In the genomic region with DNA sequence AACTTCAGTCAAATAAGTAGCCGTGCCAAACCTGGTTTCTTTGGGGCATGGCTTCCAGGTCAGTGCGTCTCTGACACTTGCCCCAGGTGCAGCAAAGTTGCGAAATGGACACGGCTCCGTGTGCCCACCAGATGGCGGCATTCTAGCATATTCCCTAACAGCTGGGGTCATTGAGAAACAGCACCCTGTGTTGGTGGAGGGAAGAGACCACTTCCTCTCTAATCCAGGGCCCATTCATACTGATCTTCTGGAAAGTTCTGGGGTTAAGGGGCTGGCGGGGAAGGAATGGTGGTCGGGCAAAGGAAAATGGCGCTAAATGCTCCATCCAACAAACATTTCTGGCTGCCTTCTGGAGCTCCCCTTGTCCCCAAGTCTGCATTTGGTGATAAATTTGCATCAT, we compare ENCODE assay signal across 9 cellular contexts.
DNase-seq lines count a peak whose midpoint lies in the region; ATAC-seq, FAIRE-seq and TF ChIP-seq lines count a peak whose summit lies in the region.
"Had no signal": no experiment of that assay in that cellular context is flagged by ENCODE, and none has a peak within 500 bp of the region (broad histone marks: within the 10 kb centered on the region; RNA-seq: fewer than 3 reads in every experiment).

No MANE protein-coding gene starts in this region.

- H3K4me1 ChIP-seq in HepG2 (ENCODE audit: insufficient read depth, low read length): peaks cover 18% of the 10 kb centered on the region

- no peak overlapping the region for H2AFZ ChIP-seq in HepG2 (ENCODE audit: low read length)

- H3K4me3 ChIP-seq in GM12864 (ENCODE audit: low read depth, low read length) (no peak overlapping the region), HepG2 (replicated peaks in 1 of 3; ENCODE audit: insufficient read depth in 1 of 3, low read depth in 2 of 3, low read length in 3 of 3) (no peak overlapping the region)

- no peaks in the 10 kb centered on the region for H3K36me3 Mint-ChIP-seq in WTC11
- H3K36me3 Mint-ChIP-seq in chondrocyte (ENCODE audit: low read depth): no peaks in the 10 kb centered on the region

- H3K4me1 Mint-ChIP-seq in WTC11 (0 out of 2 replicates have a peak, but pooled peaks cover 2% of the 10 kb centered on the region), chondrocyte (ENCODE audit: low read depth) (peaks cover 18% of the 10 kb centered on the region)

- no peak overlapping the region for H3K4me2 ChIP-seq in HepG2 (ENCODE audit: low read depth, low read length)

- peaks cover 12% of the 10 kb centered on the region for H3K27me3 Mint-ChIP-seq in WTC11 (ENCODE audit: low read depth)
- H3K27me3 Mint-ChIP-seq in chondrocyte (ENCODE audit: low read depth): peaks cover 1% of the 10 kb centered on the region

- no peaks in the 10 kb centered on the region for H3K79me2 ChIP-seq in HepG2 (ENCODE audit: insufficient read depth, low read length)

- peak; percentile 81 for ATAC-seq in WTC11
- peak; percentile 92 for ATAC-seq in HepG2
- no peak for ATAC-seq in GM21529 (IDR thresholded peaks at IDR 0.05; ENCODE audit: unreplicated experiment)
- no peak for ATAC-seq in GM21576 (IDR thresholded peaks at IDR 0.05; ENCODE audit: unreplicated experiment)

- TF ChIP-seq CTCF in GM12864 (IDR thresholded peaks at IDR 0.05; ENCODE audit: low read depth, low read length, missing control alignments): peak; percentile 80
- TF ChIP-seq CTCF in WTC11 (IDR thresholded peaks at IDR 0.05): peak; percentile 50
- peak; percentile 86 for TF ChIP-seq CTCF in chondrocyte (IDR thresholded peaks at IDR 0.05)
- TF ChIP-seq CTCF in HepG2 (CRISPR knock-in tag; IDR thresholded peaks at IDR 0.05): peak; percentile 97

- DNase-seq in GM12864 (ENCODE audit: low read depth) (peak; percentile 15), NCI-H1092 (lab: John Stamatoyannopoulos, UW) (peak; percentile 24), WTC11 (ENCODE audit: low spot score) (peak; percentile 78), chondrocyte (ENCODE audit: low spot score) (no peak), HepG2 (ENCODE audit: low spot score) (peak; percentile 78)
- DNase-seq in stimulated activated CD8-positive, alpha-beta memory T cell treated with anti-CD3 and anti-CD28 coated beads, Interleukin-4, amount 100 ng/mL, for 24 hours (ENCODE audit: low read depth): peak; percentile 29

- CTCF ChIA-PET in WTC11 (lab: Charles Lee) (interaction anchor here (0.6 to 8.2 kb wide), 13 partner anchors 20 to 466 kb away, joined by 3 to 70 read pairs (median 4); no protein-coding TSS in a partner anchor), HepG2 (lab: Yijun Ruan, JAX; ENCODE audit: low intra/inter-chr PET ratio, low total read pairs) (interaction anchor here (1.2 to 2.2 kb wide), 3 partner anchors 131 to 163 kb away, joined by 3 to 51 read pairs (median 9); no protein-coding TSS in a partner anchor)

- H3K27ac ChIP-seq in HepG2 (ENCODE audit: extremely low read length, insufficient read depth, low read length): no peak overlapping the region

- no peaks in the 10 kb centered on the region for H3K27me3 ChIP-seq in HepG2 (ENCODE audit: control insufficient read depth in 1 of 2, insufficient read depth in 2 of 2, low read length in 2 of 2)

- H3K9ac ChIP-seq in HepG2 (ENCODE audit: insufficient read depth, low read depth, low read length): no peak overlapping the region

- WGBS in HepG2 (ENCODE audit: low lambda C conversion rate): 28% methylated on average over 9 of the region's 9 CpGs

- TF ChIP-seq POLR2A in HepG2 (IDR thresholded peaks at IDR 0.05; ENCODE audit: insufficient read depth in 1 of 2, low read depth in 2 of 2, low read length in 2 of 2): no peak

- TF ChIP-seq EP300 in HepG2 (IDR thresholded peaks at IDR 0.05; ENCODE audit: low read depth in 2 of 2, low read length in 2 of 2) (peak; percentile 25 to 63; a peak in 1 of 4 replicates), HepG2 (CRISPR knock-in tag; IDR thresholded peaks at IDR 0.05; ENCODE audit: borderline replicate concordance) (no peak)

- intact Hi-C loops in HepG2 (cut with micrococcal nuclease; ENCODE audit: unreplicated experiment): loop anchor here (1.0 kb wide), 2 partner anchors 131 to 137 kb away; no protein-coding TSS in a partner anchor

- no TSS peak for BruUV-seq in HepG2 (replicated peaks; lab: Mats Ljungman, UMichigan)

- POLR2A ChIA-PET in WTC11 (lab: Charles Lee) (no interaction called here), HepG2 (lab: Yijun Ruan, JAX) (interaction anchor here (0.9 to 2.1 kb wide), 6 partner anchors 37 to 141 kb away, joined by 3 to 20 read pairs (median 4); a partner anchor contains a TSS)

- in situ Hi-C loops in HepG2 (cut with HindIII; ENCODE audit: extremely low pct_ligation_motif_present, low pct_unique_long_range_greater_than_20kb): loop anchor here (5.0 to 25.0 kb wide), 3 partner anchors 133 to 552 kb away; no protein-coding TSS in a partner anchor

- H3K9me3 Mint-ChIP-seq in WTC11: no peaks in the 10 kb centered on the region
- H3K9me3 Mint-ChIP-seq in chondrocyte (ENCODE audit: low read depth): peaks cover 1% of the 10 kb centered on the region
- H3K9me3 Mint-ChIP-seq: dendritic cell treated with granulocyte-macrophage colony-stimulating factor and Interleukin-4, amounts not matched to agents 40 ng/mL and 50 ng/mL, for 4 days had no signal

- no peaks in the 10 kb centered on the region for H3K9me3 ChIP-seq in HepG2 (ENCODE audit: low read length)

- no peaks in the 10 kb centered on the region for H4K20me1 ChIP-seq in HepG2 (ENCODE audit: insufficient read depth, low read length)

- TF ChIP-seq RAD21 in HepG2 (CRISPR knock-in tag; IDR thresholded peaks at IDR 0.05): peak; percentile 97

- no peaks in the 10 kb centered on the region for H3K36me3 ChIP-seq in HepG2 (replicated peaks in 1 of 2; ENCODE audit: control insufficient read depth in 1 of 2, insufficient read depth in 2 of 2, low read length in 2 of 2)

- no peak overlapping the region for H3K4me3 Mint-ChIP-seq in WTC11
- H3K4me3 Mint-ChIP-seq in chondrocyte (ENCODE audit: unreplicated experiment): no peak overlapping the region
- H3K4me3 Mint-ChIP-seq: dendritic cell treated with granulocyte-macrophage colony-stimulating factor and Interleukin-4, amounts not matched to agents 40 ng/mL and 50 ng/mL, for 4 days had no signal

- H3K27ac Mint-ChIP-seq in WTC11: no peak overlapping the region
- no peak overlapping the region for H3K27ac Mint-ChIP-seq in chondrocyte (ENCODE audit: unreplicated experiment)
- H3K27ac Mint-ChIP-seq: dendritic cell treated with granulocyte-macrophage colony-stimulating factor and Interleukin-4, amounts not matched to agents 40 ng/mL and 50 ng/mL, for 4 days had no signal

- peak; percentile 96 for FAIRE-seq in HepG2 (lab: Jason Lieb, UNC)

TF ChIP-seq in WTC11, 78 proteins besides CTCF, POLR2A, EP300 and RAD21:
- TF ChIP-seq GABPB1 (CRISPR knock-in tag; IDR thresholded peaks at IDR 0.05) (0 out of 2 replicates have a peak, but pooled peaks have one; percentile 21), ELF4 (CRISPR knock-in tag; IDR thresholded peaks at IDR 0.05; ENCODE audit: low read depth) (no peak), CREM (CRISPR knock-in tag; IDR thresholded peaks at IDR 0.05) (no peak), ZNF121 (CRISPR knock-in tag; IDR thresholded peaks at IDR 0.05) (peak; percentile 100), ZNF671 (CRISPR knock-in tag; IDR thresholded peaks at IDR 0.05) (no peak), ETV6 (CRISPR knock-in tag; IDR thresholded peaks at IDR 0.05) (no peak)

TF ChIP-seq in HepG2, 621 proteins besides CTCF, POLR2A, EP300 and RAD21 (continues in another document):
- no peak for TF ChIP-seq ZNF781 (CRISPR knock-in tag; IDR thresholded peaks at IDR 0.05; ENCODE audit: borderline replicate concordance, not compliant biosample characterization)
- TF ChIP-seq CBX5 (CRISPR knock-in tag; IDR thresholded peaks at IDR 0.05; ENCODE audit: borderline replicate concordance): peak; percentile 90
- no peak for TF ChIP-seq NONO (IDR thresholded peaks at IDR 0.05)
- peak; percentile 71 for TF ChIP-seq NONO (CRISPR knock-in tag; conservative IDR thresholded peaks at IDR 0.05)
- TF ChIP-seq SIN3A (IDR thresholded peaks at IDR 0.05; ENCODE audit: borderline replicate concordance, low read depth, low read length): no peak
- TF ChIP-seq, protein P1, sequence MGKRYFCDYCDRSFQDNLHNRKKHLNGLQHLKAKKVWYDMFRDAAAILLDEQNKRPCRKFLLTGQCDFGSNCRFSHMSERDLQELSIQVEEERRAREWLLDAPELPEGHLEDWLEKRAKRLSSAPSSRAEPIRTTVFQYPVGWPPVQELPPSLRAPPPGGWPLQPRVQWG (CRISPR knock-in tag; IDR thresholded peaks at IDR 0.05; ENCODE audit: borderline replicate concordance, low read depth): no peak
- no peak for TF ChIP-seq ZNF101 (CRISPR knock-in tag; IDR thresholded peaks at IDR 0.05; ENCODE audit: borderline replicate concordance, low read depth)
- peak; percentile 75 for TF ChIP-seq ZNF331 (CRISPR knock-in tag; IDR thresholded peaks at IDR 0.05)
- no peak for TF ChIP-seq KLF13 (CRISPR knock-in tag; IDR thresholded peaks at IDR 0.05)
- no peak for TF ChIP-seq MEIS2 (CRISPR knock-in tag; IDR thresholded peaks at IDR 0.05)
- TF ChIP-seq ZBTB1 (CRISPR knock-in tag; IDR thresholded peaks at IDR 0.05; ENCODE audit: borderline replicate concordance): no peak
- peak; percentile 73 for TF ChIP-seq MED1 (CRISPR knock-in tag; IDR thresholded peaks at IDR 0.05)
- TF ChIP-seq DR1 (CRISPR knock-in tag; IDR thresholded peaks at IDR 0.05): no peak
- TF ChIP-seq ATRX (CRISPR knock-in tag; IDR thresholded peaks at IDR 0.05; ENCODE audit: borderline replicate concordance): no peak
- no peak for TF ChIP-seq ATM (IDR thresholded peaks at IDR 0.05; ENCODE audit: borderline replicate concordance)
- TF ChIP-seq, protein P2, sequence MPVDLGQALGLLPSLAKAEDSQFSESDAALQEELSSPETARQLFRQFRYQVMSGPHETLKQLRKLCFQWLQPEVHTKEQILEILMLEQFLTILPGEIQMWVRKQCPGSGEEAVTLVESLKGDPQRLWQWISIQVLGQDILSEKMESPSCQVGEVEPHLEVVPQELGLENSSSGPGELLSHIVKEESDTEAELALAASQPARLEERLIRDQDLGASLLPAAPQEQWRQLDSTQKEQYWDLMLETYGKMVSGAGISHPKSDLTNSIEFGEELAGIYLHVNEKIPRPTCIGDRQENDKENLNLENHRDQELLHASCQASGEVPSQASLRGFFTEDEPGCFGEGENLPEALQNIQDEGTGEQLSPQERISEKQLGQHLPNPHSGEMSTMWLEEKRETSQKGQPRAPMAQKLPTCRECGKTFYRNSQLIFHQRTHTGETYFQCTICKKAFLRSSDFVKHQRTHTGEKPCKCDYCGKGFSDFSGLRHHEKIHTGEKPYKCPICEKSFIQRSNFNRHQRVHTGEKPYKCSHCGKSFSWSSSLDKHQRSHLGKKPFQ (CRISPR knock-in tag; IDR thresholded peaks at IDR 0.05; ENCODE audit: insufficient replicate concordance): no peak
- 0 out of 2 replicates have a peak, but pooled peaks have one; percentile 36 for TF ChIP-seq HOXA5 (CRISPR knock-in tag; IDR thresholded peaks at IDR 0.05)
- TF ChIP-seq MED13 (CRISPR knock-in tag; IDR thresholded peaks at IDR 0.05): no peak
- TF ChIP-seq ZNF674 (CRISPR knock-in tag; IDR thresholded peaks at IDR 0.05; ENCODE audit: low read depth): no peak
- TF ChIP-seq ZNF138 (CRISPR knock-in tag; IDR thresholded peaks at IDR 0.05; ENCODE audit: low read depth): no peak

Comparison
In these comparisons a context has a peak if more than half of its experiments do, and no peak if none do; other contexts are left out.
1. ATAC-seq: peak in WTC11 (single experiment) and HepG2 (single experiment); none in GM21529 (single experiment) and GM21576 (single experiment).
2. Peak in every context shown above with its lines, with median percentiles within 50 percentile points of each other: CTCF ChIP-seq.